ENCODE assay signal across 13 cellular contexts in the genomic region with DNA sequence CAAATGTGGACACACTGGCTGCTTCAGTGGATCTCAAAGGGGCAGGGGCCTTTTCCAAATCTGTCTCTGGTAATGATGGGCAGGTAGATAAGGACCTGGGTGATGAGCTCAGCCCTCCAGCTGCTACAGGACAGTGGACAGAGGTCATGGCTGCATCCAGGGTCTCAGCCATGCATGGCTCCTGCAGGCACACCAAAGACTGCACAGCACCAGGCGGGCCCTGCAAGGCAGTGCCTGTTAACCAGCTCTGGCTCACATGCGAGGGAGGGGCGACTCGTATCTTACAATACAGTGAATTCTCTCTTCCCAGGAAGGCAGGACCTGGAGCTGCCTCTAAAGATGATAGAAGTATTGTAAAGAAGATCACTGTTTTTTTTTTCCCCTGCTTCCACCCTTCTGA.
"Had no signal": no experiment of that assay in that cellular context is flagged by ENCODE, and none has a peak within 500 bp of the region (broad histone marks: within the 10 kb centered on the region; RNA-seq: fewer than 3 reads in every experiment).

No MANE protein-coding gene starts in this region.

- FAIRE-seq: endothelial cell of umbilical vein, islet of Langerhans had no signal

- H3K9me3 Mint-ChIP-seq: neural progenitor cell; T-helper 2 cell treated with Interferon-gamma antibody and Interleukin-4, amounts not matched to agents 5 μg/mL and 100 μg/mL, for 36 hours had no signal

- DNase-seq: activated effector memory CD4-positive, alpha-beta T cell treated with anti-CD3 and anti-CD28 coated beads, Interleukin-2, amount 50 U/mL, for 16 hours; activated T-cell treated with anti-CD3 and anti-CD28 coated beads, Interleukin-2, amount 50 U/mL, for 1 hour; adrenal gland; colonic mucosa; effector CD4-positive, alpha-beta T cell; foreskin melanocyte; heart left ventricle; stimulated activated CD4-positive, alpha-beta T cell treated with anti-CD3 and anti-CD28 coated beads, Interleukin-4, amount 100 ng/mL, for 4 hours had no signal

- ATAC-seq: heart left ventricle, left lobe of liver had no signal

- H3K27ac Mint-ChIP-seq: neural progenitor cell; T-helper 2 cell treated with Interferon-gamma antibody and Interleukin-4, amounts not matched to agents 5 μg/mL and 100 μg/mL, for 36 hours had no signal

- H3K4me3 Mint-ChIP-seq: neural progenitor cell; T-helper 2 cell treated with Interferon-gamma antibody and Interleukin-4, amounts not matched to agents 5 μg/mL and 100 μg/mL, for 36 hours had no signal
